Comparison of ENCODE assay signal across 24 cellular contexts in genomic region chr9:135574943-135575342, GRCh38. TPM values are rescaled to one million over a fixed set of nuclear protein-coding genes. Genes with fewer than 3 reads are reported as not detected.
DNase-seq lines count a peak whose midpoint lies in the region; ATAC-seq and TF ChIP-seq lines count a peak whose summit lies in the region.
"Had no signal": no experiment of that assay in that cellular context is flagged by ENCODE, and none has a peak within 500 bp of the region (broad histone marks: within the 10 kb centered on the region; RNA-seq: fewer than 3 reads in every experiment).

No MANE protein-coding gene starts in this region.

- no peak overlapping the region for H3K27ac Mint-ChIP-seq in natural killer cell treated with Interleukin-12 subunit alpha and Interleukin-12 subunit beta and Interleukin-15 and Interleukin-18, amount 100 ng/mL, for 72 hours
- H3K27ac Mint-ChIP-seq in natural killer cell = no peak overlapping the region
- no peak overlapping the region for H3K27ac Mint-ChIP-seq in type B pancreatic cell
- H3K27ac Mint-ChIP-seq: CD4-positive, CD25-positive, alpha-beta regulatory T cell; CD8-positive, alpha-beta memory T cell; GM23338; HFFc6; IgD-negative memory B cell had no signal

- H3K4me3 ChIP-seq in osteoblast (ENCODE audit: insufficient read depth, low read length) = no peak overlapping the region
- H3K4me3 ChIP-seq: GM23338 had no signal

- H2AFZ ChIP-seq in osteoblast (ENCODE audit: low read length) = no peak overlapping the region
- H2AFZ ChIP-seq: GM23338 had no signal

- no peaks in the 10 kb centered on the region for H3K27me3 ChIP-seq in osteoblast (ENCODE audit: insufficient read depth, low read length)

- no peaks in the 10 kb centered on the region for H3K36me3 Mint-ChIP-seq in natural killer cell treated with Interleukin-12 subunit alpha and Interleukin-12 subunit beta and Interleukin-15 and Interleukin-18, amount 100 ng/mL, for 72 hours
- H3K36me3 Mint-ChIP-seq in natural killer cell = no peaks in the 10 kb centered on the region
- H3K36me3 Mint-ChIP-seq in type B pancreatic cell = no peaks in the 10 kb centered on the region
- H3K36me3 Mint-ChIP-seq: CD4-positive, CD25-positive, alpha-beta regulatory T cell; CD8-positive, alpha-beta memory T cell; IgD-negative memory B cell had no signal

- H3K4me1 ChIP-seq in osteoblast (ENCODE audit: insufficient read depth, low read length) = no peaks in the 10 kb centered on the region
- H3K4me1 ChIP-seq: BE2C had no signal

- intact Hi-C loops in natural killer cell (cut with micrococcal nuclease) = no loop called here

- no peaks in the 10 kb centered on the region for H3K9me3 ChIP-seq in osteoblast (ENCODE audit: low read depth, low read length)

- TF ChIP-seq CTCF in natural killer cell (IDR thresholded peaks at IDR 0.05) = no peak
- no peak for TF ChIP-seq CTCF in osteoblast (IDR thresholded peaks at IDR 0.05; ENCODE audit: extremely low read depth, low read depth, low read length)
- no peak for TF ChIP-seq CTCF in type B pancreatic cell (conservative IDR thresholded peaks at IDR 0.05)

- H4K20me1 ChIP-seq in osteoblast (ENCODE audit: insufficient read depth, low read length) = no peaks in the 10 kb centered on the region

- no peaks in the 10 kb centered on the region for H3K4me1 Mint-ChIP-seq in natural killer cell treated with Interleukin-12 subunit alpha and Interleukin-12 subunit beta and Interleukin-15 and Interleukin-18, amount 100 ng/mL, for 72 hours (ENCODE audit: low read depth in 2 of 2)
- no peaks in the 10 kb centered on the region for H3K4me1 Mint-ChIP-seq in natural killer cell
- H3K4me1 Mint-ChIP-seq in type B pancreatic cell (ENCODE audit: unreplicated experiment) = no peaks in the 10 kb centered on the region
- H3K4me1 Mint-ChIP-seq: CD4-positive, CD25-positive, alpha-beta regulatory T cell; CD8-positive, alpha-beta memory T cell; IgD-negative memory B cell had no signal

- no peaks in the 10 kb centered on the region for H3K9me3 Mint-ChIP-seq in natural killer cell treated with Interleukin-12 subunit alpha and Interleukin-12 subunit beta and Interleukin-15 and Interleukin-18, amount 100 ng/mL, for 72 hours
- no peaks in the 10 kb centered on the region for H3K9me3 Mint-ChIP-seq in natural killer cell
- H3K9me3 Mint-ChIP-seq in type B pancreatic cell = no peaks in the 10 kb centered on the region
- H3K9me3 Mint-ChIP-seq: CD8-positive, alpha-beta memory T cell; HFFc6 had no signal

- peaks cover 0 to 3% of the 10 kb centered on the region in 2 donors for H3K27me3 Mint-ChIP-seq in natural killer cell treated with Interleukin-12 subunit alpha and Interleukin-12 subunit beta and Interleukin-15 and Interleukin-18, amount 100 ng/mL, for 72 hours
- H3K27me3 Mint-ChIP-seq in natural killer cell (ENCODE audit: low read depth in 2 of 2) (no peaks in the 10 kb centered on the region), type B pancreatic cell (no peaks in the 10 kb centered on the region)
- H3K27me3 Mint-ChIP-seq: CD4-positive, CD25-positive, alpha-beta regulatory T cell; IgD-negative memory B cell had no signal

- H3K4me2 ChIP-seq in osteoblast (ENCODE audit: insufficient read depth, low read length) = no peak overlapping the region
- H3K4me2 ChIP-seq: GM23338 had no signal

- H3K4me3 Mint-ChIP-seq in natural killer cell treated with Interleukin-12 subunit alpha and Interleukin-12 subunit beta and Interleukin-15 and Interleukin-18, amount 100 ng/mL, for 72 hours = no peak overlapping the region
- H3K4me3 Mint-ChIP-seq in natural killer cell = no peak overlapping the region
- H3K4me3 Mint-ChIP-seq in type B pancreatic cell = no peak overlapping the region
- H3K4me3 Mint-ChIP-seq: CD4-positive, CD25-positive, alpha-beta regulatory T cell; CD8-positive, alpha-beta memory T cell; GM23338; HFFc6 had no signal

- no peaks in the 10 kb centered on the region for H3K36me3 ChIP-seq in osteoblast (ENCODE audit: insufficient read depth, low read length)
- H3K36me3 ChIP-seq: BE2C had no signal

- H3K27ac ChIP-seq in osteoblast (ENCODE audit: low read depth, low read length) = no peak overlapping the region

- no peak for DNase-seq in natural killer cell treated with Interleukin-12 subunit alpha and Interleukin-12 subunit beta and Interleukin-15 and Interleukin-18, amount 100 ng/mL, for 72 hours (ENCODE audit: low spot score)
- DNase-seq in natural killer cell (no peak), osteoblast (ENCODE audit: insufficient read length, low spot score, missing footprints) (peak; percentile 36), type B pancreatic cell (ENCODE audit: extremely low spot score, unreplicated experiment) (peak; percentile 66), NCI-H187 treated with DMSO at 0.1 percent for 48 hours (lab: John Stamatoyannopoulos, UW) (no peak)
- DNase-seq in stimulated activated CD4-positive, alpha-beta T cell treated with anti-CD3 and anti-CD28 coated beads, Interleukin-4, amount 100 ng/mL, for 24 hours = no peak
- DNase-seq: 8988T; BE2C; C1 segment of cervical spinal cord; CD4-positive, CD25-positive, alpha-beta regulatory T cell; CD8-positive, alpha-beta memory T cell; COR-L47; DMS153; DMS79; GDM1; HFFc6 had no signal

- peak; percentile 20 to 31 for ATAC-seq in natural killer cell treated with Interleukin-12 subunit alpha and Interleukin-12 subunit beta and Interleukin-15 and Interleukin-18, amount 100 ng/mL, for 72 hours
- no peak for ATAC-seq in natural killer cell
- no peak for ATAC-seq in HG02798 (IDR thresholded peaks at IDR 0.05; ENCODE audit: poor library complexity, unreplicated experiment)
- ATAC-seq in GM21360 (IDR thresholded peaks at IDR 0.05; ENCODE audit: unreplicated experiment) = no peak
- ATAC-seq: GM23338, HCT116, HepG2 had no signal

- no peaks in the 10 kb centered on the region for H3K79me2 ChIP-seq in osteoblast (ENCODE audit: insufficient read depth, low read length)

RNA-seq across cellular contexts. Expression of gene PAEP, which starts 13.4 kb away (rescaled TPM):
- not detected for total RNA-seq in natural killer cell treated with Interleukin-12 subunit alpha and Interleukin-12 subunit beta and Interleukin-15 and Interleukin-18, amount 100 ng/mL, for 72 hours
- not detected for total RNA-seq in natural killer cell
- not detected in 2 replicates for total RNA-seq in osteoblast
- not detected in 2 replicates for total RNA-seq in type B pancreatic cell (ENCODE audit: low replicate concordance)
- total RNA-seq: A673; CD4-positive, CD25-positive, alpha-beta regulatory T cell; CD8-positive, alpha-beta memory T cell; Daoy; GM23338; HFFc6 had no signal

RNA-seq across cellular contexts. Expression of gene OBP2A, which starts 29.0 kb away (rescaled TPM):
- not detected for total RNA-seq in natural killer cell treated with Interleukin-12 subunit alpha and Interleukin-12 subunit beta and Interleukin-15 and Interleukin-18, amount 100 ng/mL, for 72 hours
- total RNA-seq in natural killer cell (not detected), osteoblast (not detected in 2 replicates), type B pancreatic cell (ENCODE audit: low replicate concordance) (not detected in 2 replicates)
- total RNA-seq: A673; CD4-positive, CD25-positive, alpha-beta regulatory T cell; CD8-positive, alpha-beta memory T cell; Daoy; GM23338; HepG2; HFFc6 had no signal

RNA-seq across cellular contexts. Expression of gene LCN1, which starts 53.7 kb away (rescaled TPM):
- not detected for total RNA-seq in natural killer cell treated with Interleukin-12 subunit alpha and Interleukin-12 subunit beta and Interleukin-15 and Interleukin-18, amount 100 ng/mL, for 72 hours
- total RNA-seq in natural killer cell (not detected), osteoblast (not detected in 2 replicates), type B pancreatic cell (ENCODE audit: low replicate concordance) (not detected in 2 replicates)
- total RNA-seq: A673; CD4-positive, CD25-positive, alpha-beta regulatory T cell; CD8-positive, alpha-beta memory T cell; Daoy; GM23338; HepG2 had no signal

Comparison
In these comparisons a context has a peak if more than half of its experiments do, and no peak if none do; other contexts are left out.
1. ATAC-seq: peak in natural killer cell treated with Interleukin-12 subunit alpha and Interleukin-12 subunit beta and Interleukin-15 and Interleukin-18, amount 100 ng/mL, for 72 hours (2 of 2); none in natural killer cell (0 of 3), HG02798 (single experiment) and GM21360 (single experiment).
2. DNase-seq: peak in osteoblast (single experiment) and type B pancreatic cell (single experiment); none in natural killer cell treated with Interleukin-12 subunit alpha and Interleukin-12 subunit beta and Interleukin-15 and Interleukin-18, amount 100 ng/mL, for 72 hours (single experiment), natural killer cell (single experiment), stimulated activated CD4-positive, alpha-beta T cell treated with anti-CD3 and anti-CD28 coated beads, Interleukin-4, amount 100 ng/mL, for 24 hours (single experiment) and NCI-H187 treated with DMSO at 0.1 percent for 48 hours (single experiment).